ENCODE assay signal across 20 cellular contexts in the genomic region with DNA sequence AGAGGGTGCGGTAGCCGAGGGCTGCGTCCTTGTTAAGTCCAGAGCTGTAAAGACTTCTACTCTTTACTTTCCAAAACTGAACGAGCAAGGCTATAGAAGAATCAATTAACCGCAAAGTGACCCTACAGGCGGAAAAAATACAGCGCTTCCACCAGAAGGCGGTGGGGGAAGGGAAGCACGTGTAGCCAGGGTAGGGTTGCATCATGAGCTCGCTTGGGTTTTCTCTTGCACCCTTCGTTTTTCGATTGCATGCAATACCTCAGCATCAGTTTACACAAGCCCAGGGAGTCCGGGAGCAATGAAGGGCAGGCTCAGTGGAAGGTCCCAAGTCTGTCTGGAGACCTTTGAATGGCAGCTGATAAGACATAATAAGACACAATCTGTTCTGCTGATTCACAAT. TPM values are rescaled to one million over a fixed set of nuclear protein-coding genes. Genes with fewer than 3 reads are reported as not detected.
A peak's percentile ranks its signal among the peaks of the same experiment; 100 is the strongest.
DNase-seq lines count a peak whose midpoint lies in the region; ATAC-seq, FAIRE-seq and TF ChIP-seq lines count a peak whose summit lies in the region.
"Had no signal": no experiment of that assay in that cellular context is flagged by ENCODE, and none has a peak within 500 bp of the region (broad histone marks: within the 10 kb centered on the region; RNA-seq: fewer than 3 reads in every experiment).

No MANE protein-coding gene starts in this region.

- no peak overlapping the region for H2AFZ ChIP-seq in astrocyte (ENCODE audit: low read depth, low read length)

- 2% methylated on average over 11 of the region's 13 CpGs; no CpG with 5 or more reads in 1 of the 2 donors for WGBS in lower leg skin, 2 donors

- no peak for DNase-seq in NT2/D1 (ENCODE audit: low read depth, low spot score)
- no peak for DNase-seq in astrocyte (ENCODE audit: low read depth)
- peak; percentile 77 for DNase-seq in left lobe of liver (ENCODE audit: low spot score)
- DNase-seq in stimulated activated naive CD8-positive, alpha-beta T cell treated with anti-CD3 and anti-CD28 coated beads, Interleukin-15, amount 100 ng/mL, for 72 hours, result peak; percentile 2 to 23
- DNase-seq in right atrium auricular region (ENCODE audit: low spot score), result no peak
- DNase-seq in stimulated activated CD4-positive, alpha-beta T cell treated with anti-CD3 and anti-CD28 coated beads, Interleukin-4, amount 100 ng/mL, for 4 hours, result no peak
- DNase-seq in lower leg skin (ENCODE audit: low spot score in 2 of 2), result no peak
- DNase-seq: activated effector memory CD4-positive, alpha-beta T cell treated with anti-CD3 and anti-CD28 coated beads, Interleukin-2, amount 50 U/mL, for 16 hours; DMS 273 treated with DMSO at 0.1 percent for 48 hours; hippocampal formation; left ventricle myocardium inferior; naive thymus-derived CD4-positive, alpha-beta T cell; NCI-H446; OCI-M1; stimulated activated CD4-positive, alpha-beta T cell treated with anti-CD3 and anti-CD28 coated beads, Interleukin-15, amount 100 ng/mL, for 24 hours had no signal

- peaks cover 2% of the 10 kb centered on the region for H3K4me1 ChIP-seq in NT2/D1 (ENCODE audit: insufficient read depth, insufficient read length)
- no peaks in the 10 kb centered on the region for H3K4me1 ChIP-seq in astrocyte (ENCODE audit: insufficient read depth, low read length)
- no peaks in the 10 kb centered on the region for H3K4me1 ChIP-seq in right atrium auricular region
- H3K4me1 ChIP-seq: left ventricle myocardium inferior, SJSA1 had no signal

- H4K20me1 ChIP-seq in astrocyte (ENCODE audit: insufficient read depth, low read length), result no peaks in the 10 kb centered on the region

- peak overlapping the region; percentile 28 for H3K4me3 ChIP-seq in NT2/D1 (ENCODE audit: insufficient read length, low read depth)
- no peak overlapping the region for H3K4me3 ChIP-seq in astrocyte (ENCODE audit: insufficient read depth, low read depth, low read length)
- H3K4me3 ChIP-seq in right atrium auricular region, result no peak overlapping the region
- H3K4me3 ChIP-seq in lower leg skin (ENCODE audit: low read depth, poor library complexity, severe bottlenecking), result no peak overlapping the region
- H3K4me3 ChIP-seq: SJSA1 had no signal

- H3K9ac ChIP-seq in NT2/D1 (ENCODE audit: insufficient read length, low read depth), result no peak overlapping the region
- H3K9ac ChIP-seq in astrocyte (ENCODE audit: low read length), result no peak overlapping the region

- H3K27ac ChIP-seq in astrocyte (ENCODE audit: low read depth, low read length) (no peak overlapping the region), right atrium auricular region (no peak overlapping the region)
- H3K27ac ChIP-seq: left ventricle myocardium inferior, SJSA1 had no signal

- H3K36me3 Mint-ChIP-seq in astrocyte (ENCODE audit: low read depth, unreplicated experiment), result no peaks in the 10 kb centered on the region
- H3K36me3 Mint-ChIP-seq: naive thymus-derived CD4-positive, alpha-beta T cell had no signal

- H3K9me3 Mint-ChIP-seq in astrocyte (ENCODE audit: unreplicated experiment), result no peaks in the 10 kb centered on the region
- H3K9me3 Mint-ChIP-seq in stimulated activated naive CD8-positive, alpha-beta T cell treated with anti-CD3 and anti-CD28 coated beads, Interleukin-15, amount 100 ng/mL, for 72 hours, result peaks cover 0 to 5% of the 10 kb centered on the region in 2 donors
- H3K9me3 Mint-ChIP-seq: naive thymus-derived CD4-positive, alpha-beta T cell had no signal

- no peaks in the 10 kb centered on the region for H3K79me2 ChIP-seq in astrocyte (ENCODE audit: insufficient read depth, low read length)

- peak overlapping the region; percentile 78 for H3K27ac Mint-ChIP-seq in astrocyte (ENCODE audit: unreplicated experiment)
- H3K27ac Mint-ChIP-seq in stimulated activated naive CD8-positive, alpha-beta T cell treated with anti-CD3 and anti-CD28 coated beads, Interleukin-15, amount 100 ng/mL, for 72 hours, result peak overlapping the region; percentile 63 to 84
- H3K27ac Mint-ChIP-seq: naive thymus-derived CD4-positive, alpha-beta T cell; progenitor cell of endocrine pancreas had no signal

- no peak overlapping the region for H3K4me2 ChIP-seq in astrocyte (ENCODE audit: low read length)

- peak overlapping the region; percentile 81 for H3K4me3 Mint-ChIP-seq in astrocyte (ENCODE audit: unreplicated experiment)
- peak overlapping the region; percentile 61 to 77 for H3K4me3 Mint-ChIP-seq in stimulated activated naive CD8-positive, alpha-beta T cell treated with anti-CD3 and anti-CD28 coated beads, Interleukin-15, amount 100 ng/mL, for 72 hours

- H3K9me3 ChIP-seq in NT2/D1 (ENCODE audit: insufficient read depth, low read length), result no peaks in the 10 kb centered on the region
- no peaks in the 10 kb centered on the region for H3K9me3 ChIP-seq in astrocyte (ENCODE audit: insufficient read depth, low read depth, low read length)
- no peaks in the 10 kb centered on the region for H3K9me3 ChIP-seq in right atrium auricular region
- H3K9me3 ChIP-seq: left ventricle myocardium inferior, SJSA1 had no signal

- no peaks in the 10 kb centered on the region for H3K4me1 Mint-ChIP-seq in astrocyte (ENCODE audit: low read depth, unreplicated experiment)
- H3K4me1 Mint-ChIP-seq in stimulated activated naive CD8-positive, alpha-beta T cell treated with anti-CD3 and anti-CD28 coated beads, Interleukin-15, amount 100 ng/mL, for 72 hours, result peaks cover 8% of the 10 kb centered on the region

- H3K36me3 ChIP-seq in NT2/D1 (ENCODE audit: insufficient read depth, insufficient read length, low read length) (no peaks in the 10 kb centered on the region), astrocyte (ENCODE audit: insufficient read depth, low read length) (no peaks in the 10 kb centered on the region), right atrium auricular region (no peaks in the 10 kb centered on the region)
- H3K36me3 ChIP-seq: left ventricle myocardium inferior, SJSA1 had no signal

- TF ChIP-seq POLR2A in lower leg skin (IDR thresholded peaks at IDR 0.05), result no peak

- H3K27me3 ChIP-seq in NT2/D1 (ENCODE audit: insufficient read depth, insufficient read length) (no peaks in the 10 kb centered on the region), astrocyte (ENCODE audit: insufficient read depth, low read length) (no peaks in the 10 kb centered on the region), right atrium auricular region (no peaks in the 10 kb centered on the region)

- TF ChIP-seq CTCF in astrocyte (IDR thresholded peaks at IDR 0.05; ENCODE audit: insufficient read depth, low read depth, low read length), result no peak
- no peak for TF ChIP-seq CTCF in right atrium auricular region (IDR thresholded peaks at IDR 0.05)
- no peak for TF ChIP-seq CTCF in lower leg skin (IDR thresholded peaks at IDR 0.05)

- peak; percentile 53 for ATAC-seq in left lobe of liver
- peak; percentile 24 for ATAC-seq in stimulated activated naive CD8-positive, alpha-beta T cell treated with anti-CD3 and anti-CD28 coated beads, Interleukin-15, amount 100 ng/mL, for 72 hours
- ATAC-seq: naive thymus-derived CD4-positive, alpha-beta T cell had no signal

- no peaks in the 10 kb centered on the region for H3K27me3 Mint-ChIP-seq in astrocyte (ENCODE audit: low read depth, unreplicated experiment)
- peaks cover 52% of the 10 kb centered on the region for H3K27me3 Mint-ChIP-seq in stimulated activated naive CD8-positive, alpha-beta T cell treated with anti-CD3 and anti-CD28 coated beads, Interleukin-15, amount 100 ng/mL, for 72 hours
- H3K27me3 Mint-ChIP-seq: progenitor cell of endocrine pancreas had no signal

- FAIRE-seq in astrocyte (lab: Jason Lieb, UNC), result no peak

- intact Hi-C loops in lower leg skin (cut with DNase I; ENCODE audit: low total_unique reads), result no loop called here

RNA-seq across cellular contexts. Expression of gene TBL1Y, which starts 1.3 kb away (rescaled TPM):
- 0.64 and 0.65 TPM in 2 replicates for total RNA-seq in astrocyte
- 3.1 TPM for total RNA-seq in left lobe of liver
- not detected for total RNA-seq in right atrium auricular region
- total RNA-seq in lower leg skin, result 1 to 10 TPM in 1 of 4 donors, under 1 TPM in 1, not detected in 2; 0.81 to 1.3 TPM
- total RNA-seq: dermis microvascular lymphatic vessel endothelial cell; fibroblast of lung; left ventricle myocardium inferior; naive thymus-derived CD4-positive, alpha-beta T cell; progenitor cell of endocrine pancreas; SJSA1 had no signal

RNA-seq across cellular contexts. Expression of gene AMELY, which starts 2.4 kb away (rescaled TPM):
- not detected in 2 replicates for total RNA-seq in astrocyte
- total RNA-seq in left lobe of liver, result not detected
- total RNA-seq in right atrium auricular region, result not detected
- not detected for total RNA-seq in lower leg skin
- total RNA-seq: dermis microvascular lymphatic vessel endothelial cell; fibroblast of lung; left ventricle myocardium inferior; naive thymus-derived CD4-positive, alpha-beta T cell; progenitor cell of endocrine pancreas; SJSA1; subcutaneous adipose tissue had no signal

Comparison
In these comparisons a context has a peak if more than half of its experiments do, and no peak if none do; other contexts are left out.
1. DNase-seq: peak in left lobe of liver (single experiment) and stimulated activated naive CD8-positive, alpha-beta T cell treated with anti-CD3 and anti-CD28 coated beads, Interleukin-15, amount 100 ng/mL, for 72 hours (2 of 2); none in NT2/D1 (single experiment), astrocyte (single experiment), right atrium auricular region (single experiment), stimulated activated CD4-positive, alpha-beta T cell treated with anti-CD3 and anti-CD28 coated beads, Interleukin-4, amount 100 ng/mL, for 4 hours (0 of 2) and lower leg skin (0 of 2).